Comparison of ENCODE assay signal across 22 cellular contexts in genomic region chr1:19222979-19223824, GRCh38. TPM values are rescaled to one million over a fixed set of nuclear protein-coding genes. Genes with fewer than 3 reads are reported as not detected.
DNase-seq lines count a peak whose midpoint lies in the region; ATAC-seq, FAIRE-seq and TF ChIP-seq lines count a peak whose summit lies in the region.
"Had no signal": no experiment of that assay in that cellular context is flagged by ENCODE, and none has a peak within 500 bp of the region (broad histone marks: within the 10 kb centered on the region; RNA-seq: fewer than 3 reads in every experiment).

No MANE protein-coding gene starts in this region.

- peak overlapping the region; percentile 32 to 73 (median 52) for H3K27ac ChIP-seq in gastrocnemius medialis
- H3K27ac ChIP-seq: 22Rv1, sigmoid colon, tibial artery had no signal

- intact Hi-C loops in activated CD4-positive, alpha-beta T cell treated with anti-CD3 and anti-CD28 coated beads, Interleukin-2, amount 10 ng/mL, durations not matched to agents 24 days and 14 days (cut with micrococcal nuclease): no loop called here
- intact Hi-C loops in gastrocnemius medialis (cut with DNase I; ENCODE audit: low total_unique reads): no loop called here

- H3K4me3 ChIP-seq in epithelial cell of esophagus (ENCODE audit: low read length) (no peak overlapping the region), gastrocnemius medialis (no peak overlapping the region)
- H3K4me3 ChIP-seq: GM23338, sigmoid colon, tibial artery had no signal

- H3K9me3 Mint-ChIP-seq in activated CD4-positive, alpha-beta T cell treated with anti-CD3 and anti-CD28 coated beads, Interleukin-2, amount 10 ng/mL, durations not matched to agents 24 days and 14 days: no peaks in the 10 kb centered on the region
- H3K9me3 Mint-ChIP-seq: GM23338, naive B cell had no signal

- ATAC-seq in gastrocnemius medialis: peak; percentile 70 to 85
- ATAC-seq in GM19395 (IDR thresholded peaks at IDR 0.05; ENCODE audit: unreplicated experiment): no peak
- ATAC-seq in HG02973 (IDR thresholded peaks at IDR 0.05; ENCODE audit: unreplicated experiment): no peak
- ATAC-seq: GM23338 had no signal

- FAIRE-seq in urothelium cell line (lab: Jason Lieb, UNC): no peak

- peaks cover 84% of the 10 kb centered on the region for H3K36me3 Mint-ChIP-seq in activated CD4-positive, alpha-beta T cell treated with anti-CD3 and anti-CD28 coated beads, Interleukin-2, amount 10 ng/mL, durations not matched to agents 24 days and 14 days (ENCODE audit: low read depth)

- TF ChIP-seq CTCF in epithelial cell of esophagus (IDR thresholded peaks at IDR 0.05; ENCODE audit: insufficient read depth, low read depth, low read length, missing control alignments): no peak
- TF ChIP-seq CTCF in gastrocnemius medialis (IDR thresholded peaks at IDR 0.05 in 4 of 5, conservative IDR thresholded peaks at IDR 0.05 in 1 of 5): no peak

- no peak for DNase-seq in activated CD4-positive, alpha-beta T cell treated with anti-CD3 and anti-CD28 coated beads, Interleukin-2, amount 10 ng/mL, durations not matched to agents 24 days and 14 days
- DNase-seq in activated CD4-positive, alpha-beta T cell treated with anti-CD3 and anti-CD28 coated beads, Interleukin-2, amount 50 U/mL, for 48 hours: no peak
- DNase-seq in RPMI7951 (ENCODE audit: low read depth) (peak; percentile 13), epithelial cell of esophagus (ENCODE audit: low read depth) (peak; percentile 50), gastrocnemius medialis (peak; percentile 15 to 39), urothelium cell line (ENCODE audit: low spot score) (no peak)
- DNase-seq: activated effector memory CD4-positive, alpha-beta T cell treated with anti-CD3 and anti-CD28 coated beads, Interleukin-2, amount 50 U/mL, for 16 hours; amygdala; BE2C; Caco-2; cerebellar nuclear complex; mesenchymal stem cell; naive B cell; NCI-H1436 treated with DMSO at 0.1 percent for 48 hours; NCI-H82; sigmoid colon; stimulated activated naive CD4-positive, alpha-beta T cell had no signal

- H3K27me3 Mint-ChIP-seq in activated CD4-positive, alpha-beta T cell treated with anti-CD3 and anti-CD28 coated beads, Interleukin-2, amount 10 ng/mL, durations not matched to agents 24 days and 14 days: no peaks in the 10 kb centered on the region
- H3K27me3 Mint-ChIP-seq: naive B cell had no signal

- peak overlapping the region; percentile 23 for H3K27ac Mint-ChIP-seq in activated CD4-positive, alpha-beta T cell treated with anti-CD3 and anti-CD28 coated beads, Interleukin-2, amount 10 ng/mL, durations not matched to agents 24 days and 14 days
- H3K27ac Mint-ChIP-seq: GM23338, naive B cell had no signal

- no peaks in the 10 kb centered on the region for H3K9me3 ChIP-seq in gastrocnemius medialis
- H3K9me3 ChIP-seq: BE2C, Caco-2, sigmoid colon, tibial artery had no signal

- no peak overlapping the region for H3K4me3 Mint-ChIP-seq in activated CD4-positive, alpha-beta T cell treated with anti-CD3 and anti-CD28 coated beads, Interleukin-2, amount 10 ng/mL, durations not matched to agents 24 days and 14 days
- H3K4me3 Mint-ChIP-seq: GM23338, naive B cell had no signal

- H3K27me3 ChIP-seq in gastrocnemius medialis: no peaks in the 10 kb centered on the region
- H3K27me3 ChIP-seq: BE2C, sigmoid colon, tibial artery had no signal

- no peak for TF ChIP-seq POLR2A in gastrocnemius medialis (IDR thresholded peaks at IDR 0.05)

- H3K36me3 ChIP-seq in gastrocnemius medialis: peaks cover 0 to 62% of the 10 kb centered on the region in 2 donors

- H3K4me1 ChIP-seq in gastrocnemius medialis: peaks cover 42 to 49% of the 10 kb centered on the region in 2 donors
- H3K4me1 ChIP-seq: BE2C, Caco-2, sigmoid colon, tibial artery had no signal

- peaks cover 10% of the 10 kb centered on the region for H3K4me1 Mint-ChIP-seq in activated CD4-positive, alpha-beta T cell treated with anti-CD3 and anti-CD28 coated beads, Interleukin-2, amount 10 ng/mL, durations not matched to agents 24 days and 14 days
- H3K4me1 Mint-ChIP-seq: GM23338 had no signal

- in situ Hi-C loops in gastrocnemius medialis (cut with MboI; ENCODE audit: low sequenced_read_pairs in 4 of 4): no loop called here

RNA-seq across cellular contexts. Expression of gene UBR4, which starts 13.1 kb away (rescaled TPM):
- 145 and 162 TPM in 2 replicates for total RNA-seq in activated CD4-positive, alpha-beta T cell treated with anti-CD3 and anti-CD28 coated beads, Interleukin-2, amount 10 ng/mL, durations not matched to agents 24 days and 14 days
- 45.4 and 60.2 TPM in 2 replicates for total RNA-seq in RPMI7951 (2014; rRNA removed; shearing (Covaris generic))
- total RNA-seq in gastrocnemius medialis: 100 to 1,000 TPM; 156 to 293 (median 197) TPM

RNA-seq across cellular contexts. Expression of gene EMC1, which starts 28.1 kb away (rescaled TPM):
- 67.9 and 71.1 TPM in 2 replicates for total RNA-seq in activated CD4-positive, alpha-beta T cell treated with anti-CD3 and anti-CD28 coated beads, Interleukin-2, amount 10 ng/mL, durations not matched to agents 24 days and 14 days
- 68.7 and 71.3 TPM in 2 replicates for total RNA-seq in RPMI7951 (2014; rRNA removed; shearing (Covaris generic))
- total RNA-seq in gastrocnemius medialis: 10 to 100 TPM; 24.7 to 49.7 (median 43.0) TPM

RNA-seq across cellular contexts. Expression of gene MRTO4, which starts 28.4 kb away (rescaled TPM):
- total RNA-seq in activated CD4-positive, alpha-beta T cell treated with anti-CD3 and anti-CD28 coated beads, Interleukin-2, amount 10 ng/mL, durations not matched to agents 24 days and 14 days: 132 and 135 TPM in 2 replicates
- 42.5 and 56.4 TPM in 2 replicates for total RNA-seq in RPMI7951 (2014; rRNA removed; shearing (Covaris generic))
- total RNA-seq in gastrocnemius medialis: 10 to 100 TPM; 19.2 to 28.8 (median 26.7) TPM

Comparison
In these comparisons a context has a peak if more than half of its experiments do, and no peak if none do; other contexts are left out.
1. DNase-seq: peak in RPMI7951 (single experiment), epithelial cell of esophagus (single experiment) and gastrocnemius medialis (2 of 2); none in activated CD4-positive, alpha-beta T cell treated with anti-CD3 and anti-CD28 coated beads, Interleukin-2, amount 10 ng/mL, durations not matched to agents 24 days and 14 days (single experiment), activated CD4-positive, alpha-beta T cell treated with anti-CD3 and anti-CD28 coated beads, Interleukin-2, amount 50 U/mL, for 48 hours (0 of 2) and urothelium cell line (single experiment).
2. ATAC-seq: peak in gastrocnemius medialis (2 of 2); none in GM19395 (single experiment) and HG02973 (single experiment).